ENCODE assay signal across 9 cellular contexts in genomic region chr20:36835025-36835424, GRCh38. TPM values are rescaled to one million over a fixed set of nuclear protein-coding genes. Genes with fewer than 3 reads are reported as not detected.
DNase-seq lines count a peak whose midpoint lies in the region; ATAC-seq and TF ChIP-seq lines count a peak whose summit lies in the region.
"Had no signal": no experiment of that assay in that cellular context is flagged by ENCODE, and none has a peak within 500 bp of the region (broad histone marks: within the 10 kb centered on the region; RNA-seq: fewer than 3 reads in every experiment).

No MANE protein-coding gene starts in this region.

- peak overlapping the region; percentile 73 to 83 for H3K4me3 Mint-ChIP-seq in effector memory CD8-positive, alpha-beta T cell

- no peaks in the 10 kb centered on the region for H3K27me3 ChIP-seq in DND-41 (ENCODE audit: insufficient read depth, low read length, poor library complexity)
- no peaks in the 10 kb centered on the region for H3K27me3 ChIP-seq in PC-9 (ENCODE audit: insufficient read depth, low read depth)
- no peaks in the 10 kb centered on the region for H3K27me3 ChIP-seq in trophoblast cell (ENCODE audit: insufficient read depth, low read length)

- peaks cover 24% of the 10 kb centered on the region for H3K4me1 ChIP-seq in DND-41 (ENCODE audit: insufficient read depth, low read length)
- H3K4me1 ChIP-seq in PC-9 (replicated peaks; ENCODE audit: insufficient read depth) = peaks cover 18% of the 10 kb centered on the region
- H3K4me1 ChIP-seq in trophoblast cell (ENCODE audit: control insufficient read depth in 1 of 2, insufficient read depth in 2 of 2, low read length in 2 of 2) = peaks cover 5 to 6% of the 10 kb centered on the region in 2 experiments

- H2AK5ac ChIP-seq in trophoblast cell (ENCODE audit: low read length) = peak overlapping the region; percentile 49

- no CpG with 5 or more reads among the region's 5 CpGs for WGBS in trophoblast cell (ENCODE audit: extremely low coverage, insufficient coverage, insufficient read length)

- H3K79me2 ChIP-seq in DND-41 (ENCODE audit: insufficient read depth, low read length) (no peaks in the 10 kb centered on the region; the same call in 1 of the 2 replicates), PC-9 (ENCODE audit: low read depth) (no peaks in the 10 kb centered on the region), trophoblast cell (ENCODE audit: control insufficient read depth, insufficient read depth, low read length, poor library complexity) (no peaks in the 10 kb centered on the region)

- no peaks in the 10 kb centered on the region for H3F3A ChIP-seq in PC-9 (ENCODE audit: insufficient read depth, low read depth)

- H3K4me3 ChIP-seq in DND-41 (ENCODE audit: low read depth in 1 of 2, low read length in 2 of 2) (peak overlapping the region; percentile 4 to 61; a peak in 3 of 4 replicates), PC-9 (peak overlapping the region; percentile 39; the same call in 1 of the 2 replicates), trophoblast cell (ENCODE audit: low read depth, low read length) (no peak overlapping the region)

- H4K12ac ChIP-seq in trophoblast cell (ENCODE audit: low read depth, low read length) = peak overlapping the region; percentile 71

- H2BK12ac ChIP-seq in trophoblast cell (ENCODE audit: low read length) = peak overlapping the region; percentile 67

- TF ChIP-seq CTCF in DND-41 (IDR thresholded peaks at IDR 0.05; ENCODE audit: borderline replicate concordance, extremely low read depth, low read length, poor library complexity, severe bottlenecking) = no peak
- no peak for TF ChIP-seq CTCF in PC-9 (conservative IDR thresholded peaks at IDR 0.05)

- CTCF ChIA-PET in PC-9 (lab: Charles Lee) = interaction anchor here (0.7 to 1.8 kb wide), 7 partner anchors 13 to 362 kb away, joined by 3 to 47 read pairs (median 5); partner anchors contain the start of gene DSN1

- H3K4me2 ChIP-seq in DND-41 (ENCODE audit: insufficient read depth, low read length) (peak overlapping the region; percentile 89), PC-9 (peak overlapping the region; percentile 76), trophoblast cell (ENCODE audit: low read length) (peak overlapping the region; percentile 33)

- peaks cover 9% of the 10 kb centered on the region for H3K36me3 Mint-ChIP-seq in effector memory CD8-positive, alpha-beta T cell (ENCODE audit: insufficient read depth)

- peaks cover 12% of the 10 kb centered on the region for H3K36me3 ChIP-seq in DND-41 (ENCODE audit: insufficient read depth, low read length)
- no peaks in the 10 kb centered on the region for H3K36me3 ChIP-seq in PC-9 (ENCODE audit: low read depth)
- H3K36me3 ChIP-seq in trophoblast cell (ENCODE audit: control insufficient read depth in 1 of 2, insufficient read depth in 2 of 2, low read length in 2 of 2) = peaks cover 5 to 8% of the 10 kb centered on the region in 2 experiments

- ATAC-seq in DND-41 (ENCODE audit: insufficient read depth, low read depth) = no peak
- no peak for ATAC-seq in effector memory CD8-positive, alpha-beta T cell (replicated peaks)
- ATAC-seq in HG03521 (IDR thresholded peaks at IDR 0.05; ENCODE audit: unreplicated experiment) = no peak
- no peak for ATAC-seq in GM18511 (IDR thresholded peaks at IDR 0.05; ENCODE audit: unreplicated experiment)

- H4K20me1 ChIP-seq in DND-41 (ENCODE audit: insufficient read depth, low read length) (no peaks in the 10 kb centered on the region), PC-9 (ENCODE audit: insufficient read depth) (no peaks in the 10 kb centered on the region)

- H3K9me3 ChIP-seq in DND-41 (ENCODE audit: insufficient read depth, low read length, severe bottlenecking) = no peaks in the 10 kb centered on the region
- H3K9me3 ChIP-seq in PC-9 (ENCODE audit: insufficient read depth, low read depth) = no peaks in the 10 kb centered on the region
- no peaks in the 10 kb centered on the region for H3K9me3 ChIP-seq in trophoblast cell (ENCODE audit: insufficient read depth, low read depth, low read length)

- no peaks in the 10 kb centered on the region for H3K9me3 Mint-ChIP-seq in effector memory CD8-positive, alpha-beta T cell
- H3K9me3 Mint-ChIP-seq: activated T-cell treated with anti-CD3 and anti-CD28 coated beads, Interleukin-2, amount 50 U/mL, for 4 hours had no signal

- intact Hi-C loops in PC-9 (cut with micrococcal nuclease; ENCODE audit: unreplicated experiment) = no loop called here

- no peak for DNase-seq in DND-41
- DNase-seq in PC-9 = no peak
- DNase-seq in effector memory CD8-positive, alpha-beta T cell = no peak
- no peak for DNase-seq in trophoblast cell
- no peak for DNase-seq in NCI-H526 (lab: John Stamatoyannopoulos, UW)
- no peak for DNase-seq in cerebellum (ENCODE audit: low spot score)

- peaks cover 6% of the 10 kb centered on the region for H3K79me1 ChIP-seq in trophoblast cell (ENCODE audit: low read length)

- peak overlapping the region; percentile 83 for H2BK5ac ChIP-seq in trophoblast cell (ENCODE audit: low read depth, low read length, poor library complexity)

- no peak overlapping the region for H3K23ac ChIP-seq in trophoblast cell (ENCODE audit: low read length)

- H3K27ac ChIP-seq in DND-41 (ENCODE audit: low read length) (peak overlapping the region; percentile 97), PC-9 (0 out of 2 replicates have a peak overlapping the region, but pooled peaks have one; percentile 16), trophoblast cell (ENCODE audit: low read depth, low read length) (peak overlapping the region; percentile 71)

- POLR2A ChIA-PET in PC-9 (lab: Charles Lee; ENCODE audit: unreplicated experiment) = interaction anchor here (0.6 to 1.8 kb wide), 8 partner anchors 12 to 261 kb away, joined by 3 to 25 read pairs (median 7); partner anchors contain the start of gene RBL1

- peak overlapping the region; percentile 96 for H4K8ac ChIP-seq in trophoblast cell (ENCODE audit: low read depth, low read length)

- peak overlapping the region; percentile 89 for H4K91ac ChIP-seq in trophoblast cell (ENCODE audit: low read depth, low read length)

- H3K18ac ChIP-seq in trophoblast cell (ENCODE audit: low read length) = peak overlapping the region; percentile 89

- no peaks in the 10 kb centered on the region for H3K9me2 ChIP-seq in PC-9 (ENCODE audit: insufficient read depth)

- H3K9ac ChIP-seq in DND-41 (ENCODE audit: low read depth, low read length) (peak overlapping the region; percentile 68), trophoblast cell (ENCODE audit: low read length) (no peak overlapping the region)

- peak overlapping the region; percentile 84 for H2AFZ ChIP-seq in DND-41 (ENCODE audit: low read depth, low read length)
- H2AFZ ChIP-seq in PC-9 = 0 out of 2 replicates have a peak overlapping the region, but pooled peaks have one; percentile 63
- H2AFZ ChIP-seq in trophoblast cell (ENCODE audit: insufficient read depth, low read length, poor library complexity) = peak overlapping the region; percentile 38

- peak overlapping the region; percentile 66 for H3K14ac ChIP-seq in trophoblast cell (ENCODE audit: low read length)

- TSS peak; percentile 73 for BruUV-seq in PC-9 (replicated peaks; lab: Mats Ljungman, UMichigan)

- H3K27ac Mint-ChIP-seq in effector memory CD8-positive, alpha-beta T cell = no peak overlapping the region

- peak overlapping the region; percentile 65 for H3K4ac ChIP-seq in trophoblast cell (ENCODE audit: low read depth, low read length)

- H3K4me1 Mint-ChIP-seq in effector memory CD8-positive, alpha-beta T cell (ENCODE audit: low read depth in 2 of 2) = peaks cover 4 to 5% of the 10 kb centered on the region in 2 donors

- peak overlapping the region; percentile 84 for H2BK120ac ChIP-seq in trophoblast cell (ENCODE audit: insufficient read depth, low read length, poor library complexity)

- H3K27me3 Mint-ChIP-seq in effector memory CD8-positive, alpha-beta T cell = no peaks in the 10 kb centered on the region

RNA-seq across cellular contexts. Expression of gene TLDC2, which starts 40.9 kb away (rescaled TPM):
- not detected in 2 replicates for total RNA-seq in PC-9 (2021)
- polyA plus RNA-seq in trophoblast cell (2013) = 0.03 TPM in 1 of 2 replicates, not detected in the other
- 0.54 TPM for total RNA-seq in cerebellum
- total RNA-seq: activated T-cell treated with anti-CD3 and anti-CD28 coated beads, Interleukin-2, amount 50 U/mL, for 4 hours had no signal

Comparison
In these comparisons a context has a peak if more than half of its experiments do, and no peak if none do; other contexts are left out.
1. H3K27ac ChIP-seq: peak in every context shown above with its lines; median percentile 97 in DND-41; 71 in trophoblast cell; 16 in PC-9.
2. H3K4me2 ChIP-seq: peak in every context shown above with its lines; median percentile 89 in DND-41; 76 in PC-9; 33 in trophoblast cell.